In the genomic region with DNA sequence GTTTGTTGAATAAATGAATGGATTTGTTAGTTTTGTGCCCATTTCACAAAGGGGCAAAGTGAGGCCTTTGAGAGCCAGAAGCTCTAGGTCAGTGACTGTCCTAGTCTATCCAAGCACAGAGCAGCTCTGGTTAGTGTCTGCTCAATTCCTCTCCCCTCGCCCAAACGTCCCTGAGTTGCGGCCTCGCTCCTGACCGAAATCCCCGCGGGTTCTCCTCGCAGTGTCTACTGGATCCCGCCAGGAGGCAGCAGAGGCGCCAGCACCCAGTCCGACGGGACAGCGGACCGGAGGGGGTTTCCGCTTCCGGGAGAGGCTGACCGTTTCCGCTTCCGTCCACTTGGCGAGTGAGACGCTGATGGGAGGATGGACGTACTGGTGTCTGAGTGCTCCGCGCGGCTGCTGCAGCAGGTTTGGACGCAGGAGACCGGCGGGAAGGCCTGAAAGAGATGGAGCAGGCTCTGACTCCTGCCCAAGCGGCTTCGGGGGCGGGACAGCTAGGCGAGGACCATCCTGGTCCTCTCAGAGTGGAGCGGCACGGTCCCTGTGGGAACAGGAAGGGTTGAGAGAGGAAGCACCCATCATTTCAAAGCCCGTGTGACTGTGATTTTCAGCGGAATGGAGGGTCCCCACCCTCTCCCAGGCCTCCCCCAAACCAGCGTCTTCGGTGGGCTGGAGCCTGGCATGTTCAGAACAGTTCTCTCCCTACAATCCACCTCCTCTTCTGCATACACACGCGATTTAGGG, we compare ENCODE assay signal across 1 cellular context.
TF ChIP-seq lines count a peak whose summit lies in the region.

TSS of gene RARS1 (plus strand) at position 336 of the 744 bp plus-strand sequence. CDS start at position 364, 28 bp downstream.

TF ChIP-seq in HepG2, 621 proteins besides CTCF, POLR2A, EP300 and RAD21 (continued from another document and continues in another):
- TF ChIP-seq KIAA2018 (CRISPR knock-in tag; IDR thresholded peaks at IDR 0.05; ENCODE audit: borderline replicate concordance): 0 out of 2 replicates have a peak, but pooled peaks have one; percentile 63
- peak; percentile 57 for TF ChIP-seq KLF6 (CRISPR knock-in tag; IDR thresholded peaks at IDR 0.05)
- TF ChIP-seq NR1H2 (CRISPR knock-in tag; IDR thresholded peaks at IDR 0.05; ENCODE audit: borderline replicate concordance, low read depth): no peak
- TF ChIP-seq MIER3 (CRISPR knock-in tag; IDR thresholded peaks at IDR 0.05; ENCODE audit: borderline replicate concordance): peak; percentile 89; the same call in 1 of the 2 replicates
- TF ChIP-seq ZNF781 (CRISPR knock-in tag; IDR thresholded peaks at IDR 0.05; ENCODE audit: borderline replicate concordance, not compliant biosample characterization): peak; percentile 21
- TF ChIP-seq FOSL1 (CRISPR knock-in tag; IDR thresholded peaks at IDR 0.05; ENCODE audit: borderline replicate concordance): 0 out of 2 replicates have a peak, but pooled peaks have one; percentile 10
- peak; percentile 100 for TF ChIP-seq ZNF574 (CRISPR knock-in tag; IDR thresholded peaks at IDR 0.05)
- TF ChIP-seq ZNF354B (CRISPR knock-in tag; IDR thresholded peaks at IDR 0.05): no peak
- TF ChIP-seq NFE2 (CRISPR knock-in tag; IDR thresholded peaks at IDR 0.05): no peak
- no peak for TF ChIP-seq SRSF4 (IDR thresholded peaks at IDR 0.05; ENCODE audit: low read depth, low read length, poor library complexity, severe bottlenecking)
- TF ChIP-seq SOX5 (CRISPR knock-in tag; IDR thresholded peaks at IDR 0.05; ENCODE audit: borderline replicate concordance): peak; percentile 49; the same call in 1 of the 2 replicates
- TF ChIP-seq TBL1XR1 (IDR thresholded peaks at IDR 0.05; ENCODE audit: borderline replicate concordance, low read length, partially characterized antibody): peak; percentile 66
- TF ChIP-seq PRDM10 (CRISPR knock-in tag; IDR thresholded peaks at IDR 0.05; ENCODE audit: low read depth): 0 out of 2 replicates have a peak, but pooled peaks have one; percentile 43
- TF ChIP-seq, protein P1, sequence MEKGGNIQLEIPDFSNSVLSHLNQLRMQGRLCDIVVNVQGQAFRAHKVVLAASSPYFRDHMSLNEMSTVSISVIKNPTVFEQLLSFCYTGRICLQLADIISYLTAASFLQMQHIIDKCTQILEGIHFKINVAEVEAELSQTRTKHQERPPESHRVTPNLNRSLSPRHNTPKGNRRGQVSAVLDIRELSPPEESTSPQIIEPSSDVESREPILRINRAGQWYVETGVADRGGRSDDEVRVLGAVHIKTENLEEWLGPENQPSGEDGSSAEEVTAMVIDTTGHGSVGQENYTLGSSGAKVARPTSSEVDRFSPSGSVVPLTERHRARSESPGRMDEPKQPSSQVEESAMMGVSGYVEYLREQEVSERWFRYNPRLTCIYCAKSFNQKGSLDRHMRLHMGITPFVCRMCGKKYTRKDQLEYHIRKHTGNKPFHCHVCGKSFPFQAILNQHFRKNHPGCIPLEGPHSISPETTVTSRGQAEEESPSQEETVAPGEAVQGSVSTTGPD (CRISPR knock-in tag; IDR thresholded peaks at IDR 0.05): no peak
- no peak for TF ChIP-seq ZNF850 (CRISPR knock-in tag; conservative IDR thresholded peaks at IDR 0.05)
- TF ChIP-seq, protein P2, sequence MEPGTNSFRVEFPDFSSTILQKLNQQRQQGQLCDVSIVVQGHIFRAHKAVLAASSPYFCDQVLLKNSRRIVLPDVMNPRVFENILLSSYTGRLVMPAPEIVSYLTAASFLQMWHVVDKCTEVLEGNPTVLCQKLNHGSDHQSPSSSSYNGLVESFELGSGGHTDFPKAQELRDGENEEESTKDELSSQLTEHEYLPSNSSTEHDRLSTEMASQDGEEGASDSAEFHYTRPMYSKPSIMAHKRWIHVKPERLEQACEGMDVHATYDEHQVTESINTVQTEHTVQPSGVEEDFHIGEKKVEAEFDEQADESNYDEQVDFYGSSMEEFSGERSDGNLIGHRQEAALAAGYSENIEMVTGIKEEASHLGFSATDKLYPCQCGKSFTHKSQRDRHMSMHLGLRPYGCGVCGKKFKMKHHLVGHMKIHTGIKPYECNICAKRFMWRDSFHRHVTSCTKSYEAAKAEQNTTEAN (CRISPR knock-in tag; conservative IDR thresholded peaks at IDR 0.05): 0 out of 2 replicates have a peak, but pooled peaks have one; percentile 32
- TF ChIP-seq ZNF264 (CRISPR knock-in tag; IDR thresholded peaks at IDR 0.05): peak; percentile 54; the same call in 1 of the 2 replicates
- TF ChIP-seq, protein P3, sequence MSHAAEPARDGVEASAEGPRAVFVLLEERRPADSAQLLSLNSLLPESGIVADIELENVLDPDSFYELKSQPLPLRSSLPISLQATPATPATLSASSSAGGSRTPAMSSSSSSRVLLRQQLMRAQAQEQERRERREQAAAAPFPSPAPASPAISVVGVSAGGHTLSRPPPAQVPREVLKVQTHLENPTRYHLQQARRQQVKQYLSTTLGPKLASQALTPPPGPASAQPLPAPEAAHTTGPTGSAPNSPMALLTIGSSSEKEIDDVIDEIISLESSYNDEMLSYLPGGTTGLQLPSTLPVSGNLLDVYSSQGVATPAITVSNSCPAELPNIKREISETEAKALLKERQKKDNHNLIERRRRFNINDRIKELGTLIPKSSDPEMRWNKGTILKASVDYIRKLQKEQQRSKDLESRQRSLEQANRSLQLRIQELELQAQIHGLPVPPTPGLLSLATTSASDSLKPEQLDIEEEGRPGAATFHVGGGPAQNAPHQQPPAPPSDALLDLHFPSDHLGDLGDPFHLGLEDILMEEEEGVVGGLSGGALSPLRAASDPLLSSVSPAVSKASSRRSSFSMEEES (CRISPR knock-in tag; IDR thresholded peaks at IDR 0.05): no peak
- no peak for TF ChIP-seq PCBP2 (optimal IDR thresholded peaks at IDR 0.05; ENCODE audit: low read depth, low read length, poor library complexity, severe bottlenecking)
- TF ChIP-seq ZNF607 (CRISPR knock-in tag; IDR thresholded peaks at IDR 0.05; ENCODE audit: borderline replicate concordance): no peak
- peak; percentile 69; the same call in 1 of the 2 replicates for TF ChIP-seq ZNF552 (CRISPR knock-in tag; IDR thresholded peaks at IDR 0.05; ENCODE audit: borderline replicate concordance)
- TF ChIP-seq, protein P4, sequence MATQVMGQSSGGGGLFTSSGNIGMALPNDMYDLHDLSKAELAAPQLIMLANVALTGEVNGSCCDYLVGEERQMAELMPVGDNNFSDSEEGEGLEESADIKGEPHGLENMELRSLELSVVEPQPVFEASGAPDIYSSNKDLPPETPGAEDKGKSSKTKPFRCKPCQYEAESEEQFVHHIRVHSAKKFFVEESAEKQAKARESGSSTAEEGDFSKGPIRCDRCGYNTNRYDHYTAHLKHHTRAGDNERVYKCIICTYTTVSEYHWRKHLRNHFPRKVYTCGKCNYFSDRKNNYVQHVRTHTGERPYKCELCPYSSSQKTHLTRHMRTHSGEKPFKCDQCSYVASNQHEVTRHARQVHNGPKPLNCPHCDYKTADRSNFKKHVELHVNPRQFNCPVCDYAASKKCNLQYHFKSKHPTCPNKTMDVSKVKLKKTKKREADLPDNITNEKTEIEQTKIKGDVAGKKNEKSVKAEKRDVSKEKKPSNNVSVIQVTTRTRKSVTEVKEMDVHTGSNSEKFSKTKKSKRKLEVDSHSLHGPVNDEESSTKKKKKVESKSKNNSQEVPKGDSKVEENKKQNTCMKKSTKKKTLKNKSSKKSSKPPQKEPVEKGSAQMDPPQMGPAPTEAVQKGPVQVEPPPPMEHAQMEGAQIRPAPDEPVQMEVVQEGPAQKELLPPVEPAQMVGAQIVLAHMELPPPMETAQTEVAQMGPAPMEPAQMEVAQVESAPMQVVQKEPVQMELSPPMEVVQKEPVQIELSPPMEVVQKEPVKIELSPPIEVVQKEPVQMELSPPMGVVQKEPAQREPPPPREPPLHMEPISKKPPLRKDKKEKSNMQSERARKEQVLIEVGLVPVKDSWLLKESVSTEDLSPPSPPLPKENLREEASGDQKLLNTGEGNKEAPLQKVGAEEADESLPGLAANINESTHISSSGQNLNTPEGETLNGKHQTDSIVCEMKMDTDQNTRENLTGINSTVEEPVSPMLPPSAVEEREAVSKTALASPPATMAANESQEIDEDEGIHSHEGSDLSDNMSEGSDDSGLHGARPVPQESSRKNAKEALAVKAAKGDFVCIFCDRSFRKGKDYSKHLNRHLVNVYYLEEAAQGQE (IDR thresholded peaks at IDR 0.05; ENCODE audit: borderline replicate concordance in 1 of 2, low read depth in 1 of 2, low read length in 2 of 2): peak in 1 of 2 experiments; percentile 79; a peak in 2 of 4 replicates
- no peak for TF ChIP-seq MED8 (CRISPR knock-in tag; IDR thresholded peaks at IDR 0.05; ENCODE audit: insufficient replicate concordance)
- TF ChIP-seq CC2D1A (CRISPR knock-in tag; IDR thresholded peaks at IDR 0.05): 0 out of 2 replicates have a peak, but pooled peaks have one; percentile 42
